Comparison of ENCODE assay signal across 8 cellular contexts in the genomic region with DNA sequence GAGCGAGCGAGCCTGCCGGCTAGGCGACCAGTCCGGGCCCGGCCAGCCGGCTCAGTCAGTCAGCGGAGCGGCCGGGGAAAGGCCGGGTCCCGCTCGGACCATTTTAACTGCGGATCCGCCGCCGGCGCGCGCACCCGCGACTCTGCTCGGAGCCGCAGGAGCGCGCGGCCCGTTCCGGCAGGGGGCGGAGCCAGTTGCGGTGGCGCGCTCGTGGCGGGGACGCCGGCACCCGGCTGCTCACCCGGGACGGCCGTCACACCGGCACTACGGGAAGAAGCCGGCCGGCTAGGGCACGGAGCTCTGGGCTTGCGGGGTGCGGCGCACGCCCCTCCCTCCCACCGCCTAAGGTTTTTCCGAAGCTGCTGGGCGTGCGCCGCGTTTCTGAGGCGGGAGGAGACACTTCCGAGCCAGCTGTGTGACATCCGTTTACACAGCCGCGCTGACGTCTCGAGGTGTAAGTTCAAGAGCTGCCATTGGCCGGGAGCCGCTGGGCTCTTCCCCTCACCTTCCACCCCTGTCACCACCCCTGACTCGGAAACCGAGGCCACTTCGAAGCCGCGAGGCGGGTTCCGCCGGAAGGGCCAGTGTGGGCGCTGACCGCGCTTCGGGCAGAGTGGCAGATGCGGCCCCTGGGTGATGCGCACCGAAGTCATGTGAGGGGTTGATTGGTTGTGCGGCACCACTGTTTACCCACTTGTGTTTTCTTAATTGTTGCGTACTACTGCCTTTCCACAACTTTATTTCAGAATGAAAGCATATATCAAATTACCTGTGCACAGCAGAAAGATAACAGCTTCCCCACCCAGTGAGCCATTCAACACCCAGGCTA. TPM values are rescaled to one million over a fixed set of nuclear protein-coding genes. Genes with fewer than 3 reads are reported as not detected.
A peak's percentile ranks its signal among the peaks of the same experiment; 100 is the strongest.
DNase-seq lines count a peak whose midpoint lies in the region; ATAC-seq and TF ChIP-seq lines count a peak whose summit lies in the region.

Gene FBXL17, minus strand, starts transcription at position 144 of the 829 bp plus-strand sequence.

- peaks cover 5% of the 10 kb centered on the region for H3K9me3 Mint-ChIP-seq in activated CD8-positive, alpha-beta memory T cell treated with anti-CD3 and anti-CD28 coated beads, Interleukin-2, amount 10 ng/mL, durations not matched to agents 7 days and 5 days (ENCODE audit: low read depth)
- H3K9me3 Mint-ChIP-seq in endodermal cell: peaks cover under 1% of the 10 kb centered on the region

- 1 to 2% methylated on average over 28 to 82 of the region's 82 CpGs for WGBS in endodermal cell (ENCODE audit: insufficient coverage in 1 of 2, insufficient read length in 1 of 2), 2 experiments
- WGBS in mesendoderm (ENCODE audit: extremely low coverage, insufficient coverage, low lambda C conversion rate): no CpG with 5 or more reads among the region's 82 CpGs

- peak within 1 kb of the TSS; percentile 91 for H3K4ac ChIP-seq in mesendoderm (ENCODE audit: low read depth, low read length)

- H3K4me1 ChIP-seq in endodermal cell (ENCODE audit: control insufficient read depth, insufficient read depth, low read length) (no peaks in the 10 kb centered on the region), mesendoderm (ENCODE audit: control insufficient read depth, low read depth, low read length) (peaks cover 4% of the 10 kb centered on the region)

- CTCF ChIA-PET in activated CD8-positive, alpha-beta memory T cell treated with anti-CD3 and anti-CD28 coated beads, Interleukin-2, amount 10 ng/mL, durations not matched to agents 7 days and 5 days (lab: Charles Lee): interaction anchor here (1.1 to 1.5 kb wide), 3 partner anchors 12 to 122 kb away, joined by 3 to 4 read pairs (median 4); no protein-coding TSS in a partner anchor

- peak within 1 kb of the TSS; percentile 63 for H2BK120ac ChIP-seq in mesendoderm (ENCODE audit: low read depth, low read length)

- peak within 1 kb of the TSS; percentile 91 for H4K8ac ChIP-seq in mesendoderm (ENCODE audit: low read depth, low read length)

- H3K36me3 ChIP-seq in endodermal cell (ENCODE audit: control insufficient read depth, insufficient read depth, low read length): no peaks in the 10 kb centered on the region
- no peaks in the 10 kb centered on the region for H3K36me3 ChIP-seq in mesendoderm (ENCODE audit: control insufficient read depth, insufficient read depth, low read length)

- peak within 1 kb of the TSS; percentile 92 for H3K27ac ChIP-seq in endodermal cell (ENCODE audit: low read depth, low read length)
- H3K27ac ChIP-seq in mesendoderm (ENCODE audit: low read depth, low read length): peak within 1 kb of the TSS; percentile 99

- peaks cover 5% of the 10 kb centered on the region for H3K79me1 ChIP-seq in mesendoderm (ENCODE audit: low read length)

- no peaks in the 10 kb centered on the region for H3K27me3 Mint-ChIP-seq in activated CD8-positive, alpha-beta memory T cell treated with anti-CD3 and anti-CD28 coated beads, Interleukin-2, amount 10 ng/mL, durations not matched to agents 7 days and 5 days
- no peaks in the 10 kb centered on the region for H3K27me3 Mint-ChIP-seq in endodermal cell (ENCODE audit: insufficient read depth)

- peaks cover 5% of the 10 kb centered on the region for H3K79me2 ChIP-seq in mesendoderm (ENCODE audit: control insufficient read depth, insufficient read depth, low read length)

- H3K23ac ChIP-seq in mesendoderm (ENCODE audit: low read length): peak within 1 kb of the TSS; percentile 97

- H2BK15ac ChIP-seq in mesendoderm (replicated peaks; ENCODE audit: low read depth): no peak within 1 kb of the TSS

- TF ChIP-seq CTCF in GM20000 (IDR thresholded peaks at IDR 0.05; ENCODE audit: extremely low read depth, missing control alignments) (no peak), endodermal cell (conservative IDR thresholded peaks at IDR 0.05) (no peak)

- H3K18ac ChIP-seq in mesendoderm (ENCODE audit: low read length): peak within 1 kb of the TSS; percentile 86

- H3K4me3 Mint-ChIP-seq in activated CD8-positive, alpha-beta memory T cell treated with anti-CD3 and anti-CD28 coated beads, Interleukin-2, amount 10 ng/mL, durations not matched to agents 7 days and 5 days: peak within 1 kb of the TSS; percentile 77
- peak within 1 kb of the TSS; percentile 77 for H3K4me3 Mint-ChIP-seq in endodermal cell

- H3K27ac Mint-ChIP-seq in activated CD8-positive, alpha-beta memory T cell treated with anti-CD3 and anti-CD28 coated beads, Interleukin-2, amount 10 ng/mL, durations not matched to agents 7 days and 5 days: peak within 1 kb of the TSS; percentile 91
- peak within 1 kb of the TSS; percentile 70 for H3K27ac Mint-ChIP-seq in endodermal cell

- ATAC-seq in activated CD8-positive, alpha-beta memory T cell treated with anti-CD3 and anti-CD28 coated beads, Interleukin-2, amount 10 ng/mL, durations not matched to agents 7 days and 5 days: peak; percentile 80

- H2AK5ac ChIP-seq in mesendoderm (ENCODE audit: low read length): no peak within 1 kb of the TSS

- peaks cover 7% of the 10 kb centered on the region for H3K36me3 Mint-ChIP-seq in activated CD8-positive, alpha-beta memory T cell treated with anti-CD3 and anti-CD28 coated beads, Interleukin-2, amount 10 ng/mL, durations not matched to agents 7 days and 5 days
- peaks cover 2% of the 10 kb centered on the region for H3K36me3 Mint-ChIP-seq in endodermal cell (ENCODE audit: low read depth)

- H3K4me3 ChIP-seq in endodermal cell (ENCODE audit: low read length): peak within 1 kb of the TSS; percentile 84
- peak within 1 kb of the TSS; percentile 84 for H3K4me3 ChIP-seq in mesendoderm (ENCODE audit: low read length)

- H4K5ac ChIP-seq in mesendoderm (ENCODE audit: low read length): no peak within 1 kb of the TSS

- peak within 1 kb of the TSS; percentile 82 for H2BK5ac ChIP-seq in mesendoderm (ENCODE audit: low read length)

- H3K56ac ChIP-seq in mesendoderm (ENCODE audit: low read length): peak within 1 kb of the TSS; percentile 99

- no peaks in the 10 kb centered on the region for H3K27me3 ChIP-seq in endodermal cell (ENCODE audit: control insufficient read depth, insufficient read depth, low read length, poor library complexity, severe bottlenecking)
- H3K27me3 ChIP-seq in mesendoderm (ENCODE audit: insufficient read depth, low read length, poor library complexity): no peaks in the 10 kb centered on the region

- peak within 1 kb of the TSS; percentile 75 for H3K9ac ChIP-seq in endodermal cell (ENCODE audit: extremely low read depth, low read length, poor library complexity, severe bottlenecking)
- peak within 1 kb of the TSS; percentile 99 for H3K9ac ChIP-seq in mesendoderm (ENCODE audit: low read length)

- peaks cover 3% of the 10 kb centered on the region for H3K9me3 ChIP-seq in endodermal cell (ENCODE audit: control insufficient read depth, low read length)

- peaks cover 28% of the 10 kb centered on the region for H3K4me1 Mint-ChIP-seq in activated CD8-positive, alpha-beta memory T cell treated with anti-CD3 and anti-CD28 coated beads, Interleukin-2, amount 10 ng/mL, durations not matched to agents 7 days and 5 days
- peaks cover 18% of the 10 kb centered on the region for H3K4me1 Mint-ChIP-seq in endodermal cell

- peak; percentile 90 for DNase-seq in COLO668 (lab: John Stamatoyannopoulos, UW; ENCODE audit: unreplicated experiment)
- peak; percentile 90 for DNase-seq in GM20000 (ENCODE audit: low spot score)
- peak; percentile 94 for DNase-seq in HT-29 (ENCODE audit: low spot score)
- DNase-seq in NOMO-1 treated with dmso at 0.1 percent for 144 hours (lab: John Stamatoyannopoulos, UW; ENCODE audit: unreplicated experiment): peak; percentile 94
- peak; percentile 96 for DNase-seq in activated CD8-positive, alpha-beta memory T cell treated with anti-CD3 and anti-CD28 coated beads, Interleukin-2, amount 10 ng/mL, durations not matched to agents 7 days and 5 days
- DNase-seq in endodermal cell: peak; percentile 98
- DNase-seq in mesendoderm: peak; percentile 98
- DNase-seq in stimulated activated CD8-positive, alpha-beta memory T cell treated with anti-CD3 and anti-CD28 coated beads, Interleukin-15, amount 100 ng/mL, for 24 hours (ENCODE audit: low read depth): peak; percentile 69

- H3K4me2 ChIP-seq in mesendoderm (ENCODE audit: low read length): peak within 1 kb of the TSS; percentile 76

RNA-seq across cellular contexts. Expression of gene FBXL17, which starts in this region (rescaled TPM):
- total RNA-seq in HT-29 (2014; rRNA removed; shearing (Covaris generic)): 7.5 and 9.5 TPM in 2 replicates
- total RNA-seq in activated CD8-positive, alpha-beta memory T cell treated with anti-CD3 and anti-CD28 coated beads, Interleukin-2, amount 10 ng/mL, durations not matched to agents 7 days and 5 days: 10 to 100 TPM in 1 of 2 experiments, 1 to 10 TPM in 1; 6.6 to 10.9 TPM
- total RNA-seq in endodermal cell: 1 to 10 TPM; 7.4 to 8.6 TPM
- polyA plus RNA-seq in endodermal cell (2013, experiment 1 of 2): 10.4 TPM
- polyA plus RNA-seq in endodermal cell (2013, experiment 2 of 2): 7.5 TPM
- polyA plus RNA-seq in mesendoderm (2013, experiment 1 of 2): 1.7 TPM
- 1.8 TPM for polyA plus RNA-seq in mesendoderm (2013, experiment 2 of 2)

Comparison
In these comparisons a context has a peak if more than half of its experiments do, and no peak if none do; other contexts are left out.
1. Peak in every context shown above with its lines: DNase-seq, ATAC-seq, H3K4me3 ChIP-seq and H3K27ac ChIP-seq.